ENCODE assay signal across 2 cellular contexts in genomic region chr17:17569691-17570090, GRCh38.
TF ChIP-seq lines count a peak whose summit lies in the region.

No MANE protein-coding gene starts in this region.

TF ChIP-seq in H1, 55 proteins besides CTCF, POLR2A, EP300 and RAD21:
- no peak for TF ChIP-seq BCL11A (IDR thresholded peaks at IDR 0.05; ENCODE audit: low read depth in 2 of 2, low read length in 2 of 2)
- no peak for TF ChIP-seq HDAC6 (IDR thresholded peaks at IDR 0.05; ENCODE audit: low read depth, low read length)
- TF ChIP-seq SUZ12 (IDR thresholded peaks at IDR 0.05; ENCODE audit: low read length) = no peak
TF ChIP-seq in H1: peak in this region for 0.

TF ChIP-seq in HepG2, 621 proteins besides CTCF, POLR2A, EP300 and RAD21:
- 0 out of 2 replicates have a peak, but pooled peaks have one; percentile 26 for TF ChIP-seq GPN1 (CRISPR knock-in tag; IDR thresholded peaks at IDR 0.05; ENCODE audit: borderline replicate concordance)
- no peak for TF ChIP-seq SRSF9 (IDR thresholded peaks at IDR 0.05; ENCODE audit: borderline replicate concordance, insufficient read depth, low read depth, low read length, poor library complexity, severe bottlenecking)
- peak; percentile 8; the same call in 1 of the 2 replicates for TF ChIP-seq MXD1 (CRISPR knock-in tag; IDR thresholded peaks at IDR 0.05)
- TF ChIP-seq ZMYM4 (CRISPR knock-in tag; IDR thresholded peaks at IDR 0.05) = 0 out of 2 replicates have a peak, but pooled peaks have one; percentile 12
- no peak for TF ChIP-seq ZBTB1 (CRISPR knock-in tag; IDR thresholded peaks at IDR 0.05; ENCODE audit: borderline replicate concordance)
- TF ChIP-seq HIVEP1 (CRISPR knock-in tag; IDR thresholded peaks at IDR 0.05) = 0 out of 2 replicates have a peak, but pooled peaks have one; percentile 2
- TF ChIP-seq FOXA1 (IDR thresholded peaks at IDR 0.05) = no peak
- no peak for TF ChIP-seq FOXA1 (CRISPR knock-in tag; IDR thresholded peaks at IDR 0.05)
- TF ChIP-seq ZNF547 (CRISPR knock-in tag; IDR thresholded peaks at IDR 0.05) = 0 out of 2 replicates have a peak, but pooled peaks have one; percentile 6
